In the genomic region with DNA sequence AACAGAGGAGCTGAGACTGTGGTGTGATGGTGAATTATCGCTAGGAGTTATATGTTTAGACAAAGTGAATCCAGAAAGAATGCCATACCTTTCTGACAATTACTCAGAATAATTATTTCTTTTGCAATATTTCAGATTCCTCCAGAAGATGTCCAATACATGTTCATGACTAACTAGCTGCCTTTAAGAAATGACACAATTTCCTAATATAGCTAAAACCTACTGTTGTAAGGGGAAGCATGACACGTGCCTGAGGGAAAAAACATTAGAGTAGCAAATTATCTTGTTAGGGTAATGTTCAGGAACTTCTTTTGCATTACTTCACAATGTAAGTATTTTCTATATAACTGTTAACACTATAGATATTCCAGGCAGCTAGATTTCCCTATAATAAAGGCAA, we compare ENCODE assay signal across 29 cellular contexts.
"Had no signal": no experiment of that assay in that cellular context is flagged by ENCODE, and none has a peak within 500 bp of the region (broad histone marks: within the 10 kb centered on the region; RNA-seq: fewer than 3 reads in every experiment).

No MANE protein-coding gene starts in this region.

- H3K27me3 ChIP-seq: body of pancreas, gastrocnemius medialis, heart left ventricle, neutrophil, ovary, thyroid gland had no signal

- H3K27ac ChIP-seq: body of pancreas, gastrocnemius medialis, heart left ventricle, neutrophil, ovary, prostate gland, thyroid gland, WERI-Rb-1 had no signal

- DNase-seq: activated CD4-positive, alpha-beta T cell treated with anti-CD3 and anti-CD28 coated beads, Interleukin-2, amount 10 ng/mL, durations not matched to agents 7 days and 5 days; activated CD4-positive, CD25-positive, alpha-beta regulatory T cell treated with anti-CD3 and anti-CD28 coated beads, Interleukin-2, amount 50 U/mL, for 72 hours; activated CD8-positive, alpha-beta memory T cell treated with anti-CD3 and anti-CD28 coated beads, Interleukin-2, amount 10 ng/mL, durations not matched to agents 7 days and 5 days; activated CD8-positive, alpha-beta T cell treated with anti-CD3 and anti-CD28 coated beads for 36 hours; activated effector memory CD4-positive, alpha-beta T cell treated with anti-CD3 and anti-CD28 coated beads, Interleukin-2, amount 50 U/mL, for 16 hours; activated naive CD4-positive, alpha-beta T cell treated with anti-CD3 and anti-CD28 coated beads, Interleukin-2, amount 10 ng/mL, durations not matched to agents 7 days and 5 days; activated naive CD8-positive, alpha-beta T cell treated with anti-CD3 and anti-CD28 coated beads, Interleukin-2, amount 50 U/mL, for 24 hours; activated T-cell treated with anti-CD3 and anti-CD28 coated beads for 4 hours; anterior cingulate cortex; body of pancreas; caudate nucleus; effector CD8-positive, alpha-beta T cell; gastrocnemius medialis; heart left ventricle; left cardiac atrium; ovary; stimulated activated CD4-positive, alpha-beta T cell treated with anti-CD3 and anti-CD28 coated beads, Interleukin-4, amount 100 ng/mL, for 24 hours; substantia nigra; thyroid gland; WERI-Rb-1 had no signal

- H3K27ac Mint-ChIP-seq: activated CD4-positive, alpha-beta T cell treated with anti-CD3 and anti-CD28 coated beads, Interleukin-2, amount 10 ng/mL, durations not matched to agents 7 days and 5 days; activated CD8-positive, alpha-beta memory T cell treated with anti-CD3 and anti-CD28 coated beads, Interleukin-2, amount 10 ng/mL, durations not matched to agents 7 days and 5 days; activated CD8-positive, alpha-beta T cell treated with anti-CD3 and anti-CD28 coated beads for 36 hours; activated naive CD4-positive, alpha-beta T cell treated with anti-CD3 and anti-CD28 coated beads, Interleukin-2, amount 10 ng/mL, durations not matched to agents 7 days and 5 days; activated naive CD8-positive, alpha-beta T cell treated with anti-CD3 and anti-CD28 coated beads, Interleukin-2, amount 50 U/mL, for 24 hours; dendritic cell treated with granulocyte-macrophage colony-stimulating factor and Interleukin-4, amounts not matched to agents 40 ng/mL and 50 ng/mL, for 4 days; memory B cell; natural killer cell treated with Interleukin-12 subunit alpha and Interleukin-12 subunit beta and Interleukin-15 and Interleukin-18, amount 100 ng/mL, for 72 hours; stimulated activated naive CD8-positive, alpha-beta T cell treated with anti-CD3 and anti-CD28 coated beads, Interleukin-15, Interleukin-2, amounts not matched to agents 100 ng/mL and 50 ng/mL, for 24 hours; T-helper 2 cell treated with Interferon-gamma antibody and Interleukin-4, amounts not matched to agents 5 μg/mL and 100 μg/mL, for 36 hours had no signal

- H3K9me3 Mint-ChIP-seq: activated CD4-positive, alpha-beta T cell treated with anti-CD3 and anti-CD28 coated beads, Interleukin-2, amount 10 ng/mL, durations not matched to agents 7 days and 5 days; activated CD8-positive, alpha-beta T cell treated with anti-CD3 and anti-CD28 coated beads for 36 hours; activated naive CD8-positive, alpha-beta T cell treated with anti-CD3 and anti-CD28 coated beads, Interleukin-2, amount 50 U/mL, for 24 hours; memory B cell; natural killer cell treated with Interleukin-12 subunit alpha and Interleukin-12 subunit beta and Interleukin-15 and Interleukin-18, amount 100 ng/mL, for 72 hours; stimulated activated naive CD8-positive, alpha-beta T cell treated with anti-CD3 and anti-CD28 coated beads, Interleukin-15, Interleukin-2, amounts not matched to agents 100 ng/mL and 50 ng/mL, for 24 hours; T-helper 2 cell treated with Interferon-gamma antibody and Interleukin-4, amounts not matched to agents 5 μg/mL and 100 μg/mL, for 36 hours had no signal

- H3K4me1 ChIP-seq: body of pancreas, gastrocnemius medialis, heart left ventricle, prostate gland, thyroid gland had no signal

- H3K36me3 Mint-ChIP-seq: activated CD8-positive, alpha-beta memory T cell treated with anti-CD3 and anti-CD28 coated beads, Interleukin-2, amount 10 ng/mL, durations not matched to agents 7 days and 5 days; activated naive CD4-positive, alpha-beta T cell treated with anti-CD3 and anti-CD28 coated beads, Interleukin-2, amount 10 ng/mL, durations not matched to agents 7 days and 5 days; memory B cell; natural killer cell treated with Interleukin-12 subunit alpha and Interleukin-12 subunit beta and Interleukin-15 and Interleukin-18, amount 100 ng/mL, for 72 hours had no signal

- H3K9me3 ChIP-seq: body of pancreas, gastrocnemius medialis, neutrophil, ovary, prostate gland, thyroid gland had no signal

- H3K4me3 ChIP-seq: body of pancreas, gastrocnemius medialis, heart left ventricle, ovary, prostate gland, thyroid gland had no signal

- H3K27me3 Mint-ChIP-seq: activated CD8-positive, alpha-beta memory T cell treated with anti-CD3 and anti-CD28 coated beads, Interleukin-2, amount 10 ng/mL, durations not matched to agents 7 days and 5 days; activated CD8-positive, alpha-beta T cell treated with anti-CD3 and anti-CD28 coated beads for 36 hours; activated naive CD4-positive, alpha-beta T cell treated with anti-CD3 and anti-CD28 coated beads, Interleukin-2, amount 10 ng/mL, durations not matched to agents 7 days and 5 days; activated naive CD8-positive, alpha-beta T cell treated with anti-CD3 and anti-CD28 coated beads, Interleukin-2, amount 50 U/mL, for 24 hours; dendritic cell treated with granulocyte-macrophage colony-stimulating factor and Interleukin-4, amounts not matched to agents 40 ng/mL and 50 ng/mL, for 4 days; memory B cell; natural killer cell treated with Interleukin-12 subunit alpha and Interleukin-12 subunit beta and Interleukin-15 and Interleukin-18, amount 100 ng/mL, for 72 hours; stimulated activated naive CD8-positive, alpha-beta T cell treated with anti-CD3 and anti-CD28 coated beads, Interleukin-15, Interleukin-2, amounts not matched to agents 100 ng/mL and 50 ng/mL, for 24 hours had no signal

- H3K4me1 Mint-ChIP-seq: activated CD4-positive, alpha-beta T cell treated with anti-CD3 and anti-CD28 coated beads, Interleukin-2, amount 10 ng/mL, durations not matched to agents 7 days and 5 days; activated CD8-positive, alpha-beta memory T cell treated with anti-CD3 and anti-CD28 coated beads, Interleukin-2, amount 10 ng/mL, durations not matched to agents 7 days and 5 days; activated naive CD4-positive, alpha-beta T cell treated with anti-CD3 and anti-CD28 coated beads, Interleukin-2, amount 10 ng/mL, durations not matched to agents 7 days and 5 days; activated naive CD8-positive, alpha-beta T cell treated with anti-CD3 and anti-CD28 coated beads, Interleukin-2, amount 50 U/mL, for 24 hours had no signal

- H3K36me3 ChIP-seq: gastrocnemius medialis, heart left ventricle, neutrophil, ovary, prostate gland, thyroid gland, WERI-Rb-1 had no signal

- H3K4me3 Mint-ChIP-seq: activated CD4-positive, alpha-beta T cell treated with anti-CD3 and anti-CD28 coated beads, Interleukin-2, amount 10 ng/mL, durations not matched to agents 7 days and 5 days; activated CD8-positive, alpha-beta memory T cell treated with anti-CD3 and anti-CD28 coated beads, Interleukin-2, amount 10 ng/mL, durations not matched to agents 7 days and 5 days; activated CD8-positive, alpha-beta T cell treated with anti-CD3 and anti-CD28 coated beads for 36 hours; activated naive CD4-positive, alpha-beta T cell treated with anti-CD3 and anti-CD28 coated beads, Interleukin-2, amount 10 ng/mL, durations not matched to agents 7 days and 5 days; activated naive CD8-positive, alpha-beta T cell treated with anti-CD3 and anti-CD28 coated beads, Interleukin-2, amount 50 U/mL, for 24 hours; dendritic cell treated with granulocyte-macrophage colony-stimulating factor and Interleukin-4, amounts not matched to agents 40 ng/mL and 50 ng/mL, for 4 days; memory B cell; natural killer cell treated with Interleukin-12 subunit alpha and Interleukin-12 subunit beta and Interleukin-15 and Interleukin-18, amount 100 ng/mL, for 72 hours; stimulated activated naive CD8-positive, alpha-beta T cell treated with anti-CD3 and anti-CD28 coated beads, Interleukin-15, Interleukin-2, amounts not matched to agents 100 ng/mL and 50 ng/mL, for 24 hours; T-helper 2 cell treated with Interferon-gamma antibody and Interleukin-4, amounts not matched to agents 5 μg/mL and 100 μg/mL, for 36 hours had no signal

- ATAC-seq: activated CD8-positive, alpha-beta memory T cell treated with anti-CD3 and anti-CD28 coated beads, Interleukin-2, amount 10 ng/mL, durations not matched to agents 7 days and 5 days; activated CD8-positive, alpha-beta T cell treated with anti-CD3 and anti-CD28 coated beads for 36 hours; activated naive CD8-positive, alpha-beta T cell treated with anti-CD3 and anti-CD28 coated beads, Interleukin-2, amount 50 U/mL, for 24 hours; body of pancreas; gastrocnemius medialis; heart left ventricle; left cardiac atrium; natural killer cell treated with Interleukin-12 subunit alpha and Interleukin-12 subunit beta and Interleukin-15 and Interleukin-18, amount 100 ng/mL, for 72 hours had no signal

- FAIRE-seq: islet of Langerhans, TTC549 had no signal
